2 cellular contexts compared by ENCODE assay signal in the genomic region with DNA sequence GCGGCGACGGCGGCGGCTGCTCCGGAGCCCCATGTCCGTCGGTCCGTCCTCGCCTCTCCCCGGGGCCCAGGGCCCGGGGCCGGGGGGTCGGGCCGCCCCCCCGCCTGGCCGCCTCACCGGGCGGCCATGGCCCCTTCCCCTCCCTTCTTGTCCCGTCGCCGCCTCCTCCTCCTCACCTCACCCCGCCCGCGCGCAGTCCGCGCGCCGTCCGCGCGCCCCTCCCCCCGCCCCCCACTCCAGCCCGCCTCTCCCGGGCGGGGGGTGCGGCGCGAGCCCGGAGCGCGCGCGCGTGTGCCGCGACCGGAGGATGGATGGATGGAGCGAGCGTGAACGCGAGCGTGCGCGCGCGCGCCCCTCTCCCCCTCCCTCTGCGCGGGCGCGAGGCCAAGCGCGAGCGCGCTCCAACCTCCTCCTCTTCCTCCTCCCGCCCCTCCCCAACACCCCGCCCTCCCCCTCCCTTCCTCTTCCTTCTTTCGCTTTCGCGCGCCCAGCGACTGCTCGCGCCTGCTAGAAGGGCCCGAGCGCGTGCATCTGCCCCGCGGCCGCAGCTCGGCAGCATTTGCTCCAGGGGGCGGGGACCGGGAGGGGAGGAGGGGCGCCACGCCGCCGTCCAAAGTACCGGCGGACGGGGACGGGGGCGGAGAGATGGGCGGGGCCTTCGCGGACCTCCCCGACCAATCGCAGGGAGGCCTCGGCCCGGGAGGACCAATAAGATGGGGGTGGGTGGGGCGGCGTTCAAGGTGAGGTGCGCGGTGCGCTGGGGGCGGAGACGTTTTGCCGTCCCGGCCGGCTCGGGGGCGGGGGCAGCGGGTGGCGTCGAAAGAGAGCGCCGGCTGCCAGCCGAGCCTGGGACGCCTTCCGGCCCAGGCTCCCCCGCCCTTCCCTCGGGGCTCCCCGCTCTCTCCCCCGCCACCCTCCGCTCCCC.
TF ChIP-seq lines count a peak whose summit lies in the region.

A gene with protein sequence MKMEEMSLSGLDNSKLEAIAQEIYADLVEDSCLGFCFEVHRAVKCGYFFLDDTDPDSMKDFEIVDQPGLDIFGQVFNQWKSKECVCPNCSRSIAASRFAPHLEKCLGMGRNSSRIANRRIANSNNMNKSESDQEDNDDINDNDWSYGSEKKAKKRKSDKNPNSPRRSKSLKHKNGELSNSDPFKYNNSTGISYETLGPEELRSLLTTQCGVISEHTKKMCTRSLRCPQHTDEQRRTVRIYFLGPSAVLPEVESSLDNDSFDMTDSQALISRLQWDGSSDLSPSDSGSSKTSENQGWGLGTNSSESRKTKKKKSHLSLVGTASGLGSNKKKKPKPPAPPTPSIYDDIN (minus strand): TSS at position 332 of the 925 bp plus-strand sequence. CDS start 1,814 bp downstream, outside the sequence.

TF ChIP-seq in IMR-90, 13 proteins besides CTCF, POLR2A, EP300 and RAD21:
- TF ChIP-seq MXI1 (IDR thresholded peaks at IDR 0.05; ENCODE audit: borderline replicate concordance, low read depth, low read length), result peak; percentile 58; the same call in 1 of the 2 replicates
- TF ChIP-seq RFX5 (IDR thresholded peaks at IDR 0.05; ENCODE audit: low read depth, low read length), result no peak
- no peak for TF ChIP-seq CHD1 (IDR thresholded peaks at IDR 0.05; ENCODE audit: low read depth, low read length)
- TF ChIP-seq MAZ (IDR thresholded peaks at IDR 0.05; ENCODE audit: borderline replicate concordance, low read depth, low read length), result peak; percentile 82
- no peak for TF ChIP-seq USF2 (IDR thresholded peaks at IDR 0.05; ENCODE audit: low read depth, low read length)
- TF ChIP-seq CEBPB (IDR thresholded peaks at IDR 0.05; ENCODE audit: low read depth, low read length), result no peak
TF ChIP-seq in IMR-90: peak in this region for 2.

TF ChIP-seq in endothelial cell of umbilical vein, 7 proteins besides CTCF, POLR2A, EP300 and RAD21:
- TF ChIP-seq GATA2 (IDR thresholded peaks at IDR 0.05; ENCODE audit: insufficient read depth, insufficient read length, low read depth, low read length), result no peak
- TF ChIP-seq MAX (IDR thresholded peaks at IDR 0.05; ENCODE audit: insufficient read depth, insufficient read length), result peak; percentile 21
- no peak for TF ChIP-seq JUN (IDR thresholded peaks at IDR 0.05; ENCODE audit: borderline replicate concordance, insufficient read depth, insufficient read length, low read depth)
- no peak for TF ChIP-seq MYC (IDR thresholded peaks at IDR 0.05; ENCODE audit: low read depth, low read length)
- peak; percentile 59 for TF ChIP-seq POLR2AphosphoS5 (IDR thresholded peaks at IDR 0.05; ENCODE audit: insufficient read depth, low read depth, low read length)
- no peak for TF ChIP-seq EZH2 (IDR thresholded peaks at IDR 0.05; ENCODE audit: borderline replicate concordance, low read depth, low read length, severe bottlenecking)
- no peak for TF ChIP-seq FOS (IDR thresholded peaks at IDR 0.05; ENCODE audit: borderline replicate concordance, insufficient read depth, low read length)
TF ChIP-seq in endothelial cell of umbilical vein: peak in this region for 2.
